In genomic region chr12:100962086-100962712, GRCh38 we compare ENCODE assay signal across 21 cellular contexts.
"Had no signal": no experiment of that assay in that cellular context is flagged by ENCODE, and none has a peak within 500 bp of the region (broad histone marks: within the 10 kb centered on the region; RNA-seq: fewer than 3 reads in every experiment).

No MANE protein-coding gene starts in this region.

- H3K9me3 ChIP-seq: ascending aorta, breast epithelium, esophagus squamous epithelium, neutrophil, right atrium auricular region, spleen, uterus had no signal

- H3K36me3 ChIP-seq: ascending aorta, breast epithelium, esophagus squamous epithelium, neutrophil, right atrium auricular region, spleen, uterus had no signal

- H3K27ac ChIP-seq: ascending aorta, breast epithelium, epithelial cell of prostate, esophagus squamous epithelium, neutrophil, right atrium auricular region, spleen, uterus, VCaP had no signal

- H3K27me3 ChIP-seq: ascending aorta, breast epithelium, esophagus squamous epithelium, neutrophil, right atrium auricular region, spleen, uterus had no signal

- ATAC-seq: left cardiac atrium, left ventricle myocardium superior had no signal

- H3K4me3 ChIP-seq: ascending aorta, breast epithelium, esophagus squamous epithelium, right atrium auricular region, spleen, uterus had no signal

- H3K4me1 ChIP-seq: ascending aorta, breast epithelium, esophagus squamous epithelium, right atrium auricular region, spleen, uterus had no signal

- DNase-seq: activated CD4-positive, alpha-beta T cell treated with anti-CD3 and anti-CD28 coated beads for 4 hours; activated CD4-positive, alpha-beta T cell treated with anti-CD3 and anti-CD28 coated beads, Interleukin-2, amount 50 U/mL, for 48 hours; activated CD8-positive, alpha-beta memory T cell treated with anti-CD3 and anti-CD28 coated beads for 24 hours; activated effector memory CD4-positive, alpha-beta T cell treated with Interleukin-2 at 50 U/mL for 16 hours; activated naive CD4-positive, alpha-beta T cell treated with Interleukin-2 at 50 U/mL for 16 hours; central memory CD4-positive, alpha-beta T cell; dermis blood vessel endothelial cell; effector CD8-positive, alpha-beta T cell; esophagus squamous epithelium; islet precursor cell; left cardiac atrium; left ventricle myocardium superior; spleen; stimulated activated naive CD4-positive, alpha-beta T cell treated with Interleukin-2 at 50 U/mL for 16 hours; uterus had no signal
